ENCODE assay signal across 12 cellular contexts in the genomic region with DNA sequence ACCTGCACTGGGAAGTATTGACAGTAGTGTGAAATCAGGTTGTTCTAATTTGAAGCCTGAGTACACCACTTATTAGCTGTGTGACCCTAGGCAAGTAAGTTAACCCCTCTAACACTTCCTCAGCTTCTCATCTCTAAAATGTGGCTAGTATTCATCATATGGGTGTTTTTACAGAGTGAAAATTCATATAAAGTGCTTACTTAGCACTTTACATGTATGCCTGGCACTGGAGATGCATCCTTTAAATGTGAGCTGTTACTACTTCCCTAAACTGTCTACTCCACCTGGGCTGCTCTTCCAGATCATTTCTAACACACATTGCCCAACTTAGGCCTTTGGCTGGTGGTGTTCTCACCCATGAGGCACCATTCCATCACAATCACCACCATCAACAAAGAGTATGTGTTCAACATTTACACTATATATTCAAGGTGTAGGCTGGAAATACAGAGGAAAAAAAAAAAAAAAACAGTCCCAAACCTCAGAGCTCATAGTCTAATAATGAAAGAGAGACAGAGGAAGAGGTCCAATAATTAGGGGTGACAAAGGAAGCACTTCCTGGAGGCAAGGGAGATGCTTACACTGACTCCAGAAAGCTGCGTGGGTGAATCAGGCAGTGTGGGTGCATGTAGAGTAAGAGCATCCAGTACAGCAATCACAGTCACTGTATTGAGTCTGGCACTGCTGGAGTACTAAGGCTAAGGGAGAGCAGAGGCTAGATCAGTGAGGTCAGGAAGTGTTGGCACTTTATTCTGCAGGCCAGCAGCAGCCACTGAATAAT. TPM values are rescaled to one million over a fixed set of nuclear protein-coding genes. Genes with fewer than 3 reads are reported as not detected.
A peak's percentile ranks its signal among the peaks of the same experiment; 100 is the strongest.
DNase-seq lines count a peak whose midpoint lies in the region; ATAC-seq, FAIRE-seq and TF ChIP-seq lines count a peak whose summit lies in the region.
"Had no signal": no experiment of that assay in that cellular context is flagged by ENCODE, and none has a peak within 500 bp of the region (broad histone marks: within the 10 kb centered on the region; RNA-seq: fewer than 3 reads in every experiment).

No MANE protein-coding gene starts in this region.

- TSS peak; percentile 10 for BruUV-seq in HepG2 (replicated peaks; lab: Mats Ljungman, UMichigan)

- no peak overlapping the region for H2AK5ac ChIP-seq in H1 (ENCODE audit: low read depth, low read length)

- TF ChIP-seq POLR2A in HepG2 (IDR thresholded peaks at IDR 0.05; ENCODE audit: insufficient read depth in 1 of 2, low read depth in 2 of 2, low read length in 2 of 2) = no peak
- TF ChIP-seq POLR2A in right lobe of liver (IDR thresholded peaks at IDR 0.05) = no peak
- TF ChIP-seq POLR2A in H1 (IDR thresholded peaks at IDR 0.05; ENCODE audit: control extremely low read depth in 1 of 2, low read depth in 2 of 2, low read length in 2 of 2) = no peak
- no peak for TF ChIP-seq POLR2A in Peyer's patch (IDR thresholded peaks at IDR 0.05)

- H3K4me2 ChIP-seq in HepG2 (ENCODE audit: low read depth, low read length) (no peak overlapping the region), H1 (ENCODE audit: insufficient read depth in 1 of 2, low read depth in 2 of 2, low read length in 2 of 2) (no peak overlapping the region)
- H3K4me2 ChIP-seq: smooth muscle cell had no signal

- no peak overlapping the region for H2BK15ac ChIP-seq in H1 (ENCODE audit: low read length)

- FAIRE-seq in HepG2 (lab: Jason Lieb, UNC) (no peak), H1 (lab: Jason Lieb, UNC) (no peak)
- FAIRE-seq: colon had no signal

- no peaks in the 10 kb centered on the region for H3K27me3 Mint-ChIP-seq in T-helper 1 cell treated with Interleukin-12 subunit alpha and Interleukin-12 subunit beta and Interleukin-4 antibody, amounts not matched to agents 30 μg/mL and 1 μg/mL, for 36 hours (ENCODE audit: low read depth)
- H3K27me3 Mint-ChIP-seq in type B pancreatic cell = peaks cover 3% of the 10 kb centered on the region

- H2AFZ ChIP-seq in HepG2 (ENCODE audit: low read length) = no peak overlapping the region
- no peak overlapping the region for H2AFZ ChIP-seq in H1 (ENCODE audit: low read length)

- no peak for TF ChIP-seq RAD21 in HepG2 (CRISPR knock-in tag; IDR thresholded peaks at IDR 0.05)
- no peak for TF ChIP-seq RAD21 in H1 (IDR thresholded peaks at IDR 0.05 in 1 of 2, conservative IDR thresholded peaks at IDR 0.05 in 1 of 2; ENCODE audit: low read depth in 2 of 2, low read length in 2 of 2)

- no peak overlapping the region for H4K8ac ChIP-seq in H1 (ENCODE audit: extremely low read depth, insufficient read depth, low read length)

- H4K20me1 ChIP-seq in HepG2 (ENCODE audit: insufficient read depth, low read length) = peaks cover 10% of the 10 kb centered on the region; the same call in 1 of the 2 replicates
- peaks cover 3 to 14% of the 10 kb centered on the region in 2 experiments for H4K20me1 ChIP-seq in H1 (replicated peaks in 1 of 2; ENCODE audit: control insufficient read depth in 1 of 2, insufficient read depth in 2 of 2, low read length in 2 of 2)

- H3K36me3 ChIP-seq in HepG2 (replicated peaks in 1 of 2; ENCODE audit: control insufficient read depth in 1 of 2, insufficient read depth in 2 of 2, low read length in 2 of 2) = 0 out of 5 replicates have a peak, but pooled peaks cover 0 to 5% of the 10 kb centered on the region in 2 experiments
- no peaks in the 10 kb centered on the region for H3K36me3 ChIP-seq in right lobe of liver
- H3K36me3 ChIP-seq in H1 (ENCODE audit: control insufficient read depth in 2 of 4, insufficient read depth in 4 of 4, low read length in 3 of 4) = no peaks in the 10 kb centered on the region; a peak in 1 of 8 replicates
- no peaks in the 10 kb centered on the region for H3K36me3 ChIP-seq in Peyer's patch

- in situ Hi-C loops in HepG2 (cut with HindIII; ENCODE audit: extremely low pct_ligation_motif_present, low pct_unique_long_range_greater_than_20kb) = no loop called here

- H3K27ac Mint-ChIP-seq in T-helper 1 cell treated with Interleukin-12 subunit alpha and Interleukin-12 subunit beta and Interleukin-4 antibody, amounts not matched to agents 30 μg/mL and 1 μg/mL, for 36 hours = peak overlapping the region; percentile 43
- H3K27ac Mint-ChIP-seq in type B pancreatic cell = no peak overlapping the region

- H3K4me1 Mint-ChIP-seq in T-helper 1 cell treated with Interleukin-12 subunit alpha and Interleukin-12 subunit beta and Interleukin-4 antibody, amounts not matched to agents 30 μg/mL and 1 μg/mL, for 36 hours (ENCODE audit: low read depth) = peaks cover 38% of the 10 kb centered on the region
- peaks cover 20% of the 10 kb centered on the region for H3K4me1 Mint-ChIP-seq in type B pancreatic cell (ENCODE audit: unreplicated experiment)

- no peak overlapping the region for H3K18ac ChIP-seq in H1 (ENCODE audit: extremely low read depth, low read length)

- no peaks in the 10 kb centered on the region for H3K9me3 ChIP-seq in HepG2 (ENCODE audit: low read length)
- no peaks in the 10 kb centered on the region for H3K9me3 ChIP-seq in right lobe of liver
- no peaks in the 10 kb centered on the region for H3K9me3 ChIP-seq in H1 (ENCODE audit: insufficient read depth in 2 of 2, low read depth in 1 of 2, low read length in 1 of 2)
- H3K9me3 ChIP-seq in Peyer's patch = no peaks in the 10 kb centered on the region
- H3K9me3 ChIP-seq: BE2C had no signal

- no peak for ATAC-seq in HepG2
- no peak for ATAC-seq in right lobe of liver
- no peak for ATAC-seq in GM18873 (IDR thresholded peaks at IDR 0.05; ENCODE audit: low FRiP score, unreplicated experiment)

- no peak overlapping the region for H3K9ac ChIP-seq in HepG2 (ENCODE audit: insufficient read depth, low read depth, low read length)
- H3K9ac ChIP-seq in H1 (replicated peaks in 1 of 4; ENCODE audit: extremely low read depth in 1 of 4, low read depth in 3 of 4, low read length in 3 of 4) = no peak overlapping the region

- H4K5ac ChIP-seq in H1 (ENCODE audit: insufficient read length, low read depth, low read length) = no peak overlapping the region

- peak overlapping the region; percentile 19 for H3K4me3 Mint-ChIP-seq in T-helper 1 cell treated with Interleukin-12 subunit alpha and Interleukin-12 subunit beta and Interleukin-4 antibody, amounts not matched to agents 30 μg/mL and 1 μg/mL, for 36 hours
- peak overlapping the region; percentile 64 for H3K4me3 Mint-ChIP-seq in type B pancreatic cell

- H4K91ac ChIP-seq in H1 (replicated peaks; ENCODE audit: insufficient read length, low read length) = no peak overlapping the region

- H3K79me1 ChIP-seq in H1 (ENCODE audit: low read depth, low read length) = 0 out of 2 replicates have a peak, but pooled peaks cover 4% of the 10 kb centered on the region

- no peak overlapping the region for H2BK120ac ChIP-seq in H1 (replicated peaks; ENCODE audit: low read depth, low read length)

- POLR2A ChIA-PET in HepG2 (lab: Yijun Ruan, JAX) (interaction anchor here (0.7 to 1.0 kb wide), 3 partner anchors 11 to 70 kb away, joined by 3 read pairs; partner anchors contain the start of gene IER5), H1 (lab: Charles Lee; ENCODE audit: partially characterized antibody) (interaction anchor here (0.8 to 1.1 kb wide), 2 partner anchors 9 to 43 kb away, joined by 3 read pairs; no protein-coding TSS in a partner anchor)

- intact Hi-C loops in HepG2 (cut with micrococcal nuclease; ENCODE audit: unreplicated experiment) (no loop called here), right lobe of liver (cut with DNase I) (no loop called here)

- H3K4me3 ChIP-seq in HepG2 (replicated peaks in 1 of 3; ENCODE audit: insufficient read depth in 1 of 3, low read depth in 2 of 3, low read length in 3 of 3) (no peak overlapping the region), right lobe of liver (no peak overlapping the region), H1 (ENCODE audit: extremely low read depth in 1 of 4, insufficient read depth in 2 of 4, low read depth in 3 of 4, low read length in 4 of 4) (no peak overlapping the region), Peyer's patch (no peak overlapping the region)
- H3K4me3 ChIP-seq: smooth muscle cell had no signal

- H3K9me3 Mint-ChIP-seq in T-helper 1 cell treated with Interleukin-12 subunit alpha and Interleukin-12 subunit beta and Interleukin-4 antibody, amounts not matched to agents 30 μg/mL and 1 μg/mL, for 36 hours = no peaks in the 10 kb centered on the region
- no peaks in the 10 kb centered on the region for H3K9me3 Mint-ChIP-seq in type B pancreatic cell

- peaks cover 57% of the 10 kb centered on the region for H3K4me1 ChIP-seq in HepG2 (ENCODE audit: insufficient read depth, low read length)
- H3K4me1 ChIP-seq in right lobe of liver = peaks cover 0 to 13% (median 3%) of the 10 kb centered on the region in 4 donors
- peaks cover 0 to 4% (median 3%) of the 10 kb centered on the region in 4 experiments; a peak in 3 of 7 replicates for H3K4me1 ChIP-seq in H1 (replicated peaks in 1 of 4; ENCODE audit: control insufficient read depth in 3 of 4, insufficient read depth in 4 of 4, low read length in 3 of 4)
- peaks cover 0 to 31% (median 6%) of the 10 kb centered on the region in 4 donors for H3K4me1 ChIP-seq in Peyer's patch
- H3K4me1 ChIP-seq: BE2C had no signal

- no peak for DNase-seq in HepG2 (ENCODE audit: low spot score)
- DNase-seq in right lobe of liver = no peak
- DNase-seq in H1 (ENCODE audit: low read depth in 1 of 2, low spot score in 2 of 2) = no peak
- DNase-seq in type B pancreatic cell (ENCODE audit: extremely low spot score, unreplicated experiment) = no peak
- no peak for DNase-seq in Peyer's patch
- no peak for DNase-seq in COR-L47 (lab: John Stamatoyannopoulos, UW)
- DNase-seq: activated effector memory CD4-positive, alpha-beta T cell treated with Interleukin-2 at 50 U/mL for 16 hours; BE2C had no signal

- H3K56ac ChIP-seq in H1 (replicated peaks; ENCODE audit: insufficient read length, low read depth, low read length) = no peak overlapping the region

- WGBS in HepG2 (ENCODE audit: low lambda C conversion rate) = 59% methylated on average over 1 of the region's 1 CpG
- 25% methylated on average over 1 of the region's 1 CpG for WGBS in right lobe of liver (ENCODE audit: insufficient coverage, low coverage, low lambda C conversion rate, missing lambda C conversion rate)
- WGBS in H1 (ENCODE audit: extremely low coverage in 1 of 2, insufficient coverage in 1 of 2, insufficient read length in 1 of 2, insufficient replicate concordance in 2 of 2, low coverage in 1 of 2, low lambda C conversion rate in 2 of 2, missing lambda C conversion rate in 1 of 2), 2 experiments = 0% methylated on average over 1 of the region's 1 CpG; no CpG with 5 or more reads in 1 of the 2 experiments

- CTCF ChIA-PET in HepG2 (lab: Yijun Ruan, JAX; ENCODE audit: low intra/inter-chr PET ratio, low total read pairs) (no interaction called here), H1 (lab: Charles Lee; ENCODE audit: partially characterized antibody) (interaction anchor here (1.3 to 1.7 kb wide), 4 partner anchors 17 to 149 kb away, joined by 3 to 5 read pairs (median 3); no protein-coding TSS in a partner anchor)

- no peak overlapping the region for H2BK5ac ChIP-seq in H1 (ENCODE audit: low read depth, low read length)

- H3K27me3 ChIP-seq in HepG2 (ENCODE audit: control insufficient read depth in 1 of 2, insufficient read depth in 2 of 2, low read length in 2 of 2) (no peaks in the 10 kb centered on the region; a peak in 1 of 5 replicates), right lobe of liver (no peaks in the 10 kb centered on the region), H1 (replicated peaks in 1 of 4; ENCODE audit: control insufficient read depth in 3 of 4, extremely low read depth in 1 of 4, insufficient read depth in 3 of 4, low read length in 3 of 4) (no peaks in the 10 kb centered on the region), Peyer's patch (no peaks in the 10 kb centered on the region)
- H3K27me3 ChIP-seq: BE2C had no signal

- H3K23ac ChIP-seq in H1 (ENCODE audit: insufficient read length) = no peak overlapping the region

- H2BK12ac ChIP-seq in H1 (ENCODE audit: low read depth, low read length) = no peak overlapping the region

- no peak overlapping the region for H3K4ac ChIP-seq in H1 (replicated peaks; ENCODE audit: insufficient read length, low read depth, low read length)

- no peak overlapping the region for H2BK20ac ChIP-seq in H1 (ENCODE audit: low read length)

- TF ChIP-seq EP300 in HepG2 (IDR thresholded peaks at IDR 0.05; ENCODE audit: low read depth in 2 of 2, low read length in 2 of 2) (no peak), HepG2 (CRISPR knock-in tag; IDR thresholded peaks at IDR 0.05; ENCODE audit: borderline replicate concordance) (no peak), H1 (IDR thresholded peaks at IDR 0.05; ENCODE audit: borderline replicate concordance in 1 of 2, low read depth in 2 of 2, low read length in 2 of 2) (no peak)

- TF ChIP-seq CTCF in HepG2 (CRISPR knock-in tag; IDR thresholded peaks at IDR 0.05) (no peak), right lobe of liver (IDR thresholded peaks at IDR 0.05) (no peak), H1 (IDR thresholded peaks at IDR 0.05; ENCODE audit: control extremely low read depth in 1 of 3, insufficient read depth in 1 of 3, low read depth in 1 of 3, low read length in 3 of 3) (no peak), type B pancreatic cell (conservative IDR thresholded peaks at IDR 0.05) (no peak), Peyer's patch (IDR thresholded peaks at IDR 0.05) (no peak)

- H3K27ac ChIP-seq in HepG2 (ENCODE audit: extremely low read length, insufficient read depth, low read length) (no peak overlapping the region), right lobe of liver (no peak overlapping the region), H1 (ENCODE audit: low read depth, low read length) (no peak overlapping the region), Peyer's patch (no peak overlapping the region)

- 0 out of 2 replicates have a peak, but pooled peaks cover 5% of the 10 kb centered on the region for H3K23me2 ChIP-seq in H1 (ENCODE audit: low read depth, low read length)

- H3K36me3 Mint-ChIP-seq in T-helper 1 cell treated with Interleukin-12 subunit alpha and Interleukin-12 subunit beta and Interleukin-4 antibody, amounts not matched to agents 30 μg/mL and 1 μg/mL, for 36 hours (ENCODE audit: low read depth) = peaks cover 16% of the 10 kb centered on the region
- H3K36me3 Mint-ChIP-seq in type B pancreatic cell = peaks cover 7% of the 10 kb centered on the region

- no peak overlapping the region for H3K14ac ChIP-seq in H1 (ENCODE audit: insufficient read length)

- H3K79me2 ChIP-seq in HepG2 (ENCODE audit: insufficient read depth, low read length) (peaks cover 68% of the 10 kb centered on the region), H1 (ENCODE audit: control insufficient read depth in 1 of 2, insufficient read depth in 2 of 2, low read length in 2 of 2) (peaks cover 26 to 77% of the 10 kb centered on the region in 2 experiments)

RNA-seq across cellular contexts. Expression of gene STX6, which starts 3.6 kb away (rescaled TPM):
- total RNA-seq in HepG2 (2016; rRNA removed; fragmentation: Illumina TruSeq; extraction: Trizol) (15.0 and 18.3 TPM in 2 replicates), right lobe of liver (1 to 10 TPM; 2.8 to 6.9 (median 5.0) TPM), type B pancreatic cell (ENCODE audit: low replicate concordance) (18.4 and 20.5 TPM in 2 replicates), Peyer's patch (10 to 100 TPM; 15.4 to 21.2 (median 17.3) TPM)
- 6.2 and 6.8 TPM in 2 replicates for total RNA-seq in HepG2 (2016; cell fraction: cytosol; rRNA removed; fragmentation: Illumina TruSeq; extraction: Trizol; ENCODE audit: low read depth)
- total RNA-seq in HepG2 (2016; cell fraction: insoluble cytoplasmic fraction; rRNA removed; fragmentation: Illumina TruSeq; extraction: Trizol) = 14.9 and 17.4 TPM in 2 replicates
- 8.4 and 9.3 TPM in 2 replicates for total RNA-seq in HepG2 (2016; cell fraction: membrane; rRNA removed; fragmentation: Illumina TruSeq; extraction: Trizol)
- 13.8 and 18.3 TPM in 2 replicates for total RNA-seq in HepG2 (2016; cell fraction: nucleus; rRNA removed; fragmentation: Illumina TruSeq; extraction: Trizol)
- polyA plus RNA-seq in HepG2 (2011; rRNA removed) (10.3 and 10.8 TPM in 2 replicates), H1 (2011; rRNA removed) (13.6 and 14.8 TPM in 2 replicates)
- polyA plus RNA-seq in HepG2 (2011; cell fraction: cytosol; rRNA removed) = 7.7 and 9.5 TPM in 2 replicates
- polyA plus RNA-seq in HepG2 (2011; cell fraction: nucleus; rRNA removed) = 8.6 and 9.4 TPM in 2 replicates
- polyA plus RNA-seq in HepG2 (2012) = 9.4 and 10.8 TPM in 2 replicates
- polyA plus RNA-seq in HepG2 (2016; cell fraction: cytosol; fragmentation: Illumina TruSeq; extraction: Trizol; ENCODE audit: low read depth) = 1.1 and 1.4 TPM in 2 replicates
- polyA plus RNA-seq in HepG2 (2016; cell fraction: insoluble cytoplasmic fraction; fragmentation: Illumina TruSeq; extraction: Trizol; ENCODE audit: low read depth) = 17.0 and 18.4 TPM in 2 replicates
- polyA plus RNA-seq in HepG2 (2016; cell fraction: membrane; fragmentation: Illumina TruSeq; extraction: Trizol; ENCODE audit: low read depth) = 3.7 and 4.0 TPM in 2 replicates
- 12.1 and 14.3 TPM in 2 replicates for polyA plus RNA-seq in HepG2 (2016; cell fraction: nucleus; fragmentation: Illumina TruSeq; extraction: Trizol; ENCODE audit: insufficient read depth, low read depth)
- polyA minus RNA-seq in HepG2 (2011; rRNA and poly(A)+ RNA removed; ENCODE audit: low replicate concordance) = 19.3 and 24.5 TPM in 2 replicates
- polyA minus RNA-seq in HepG2 (2011; cell fraction: cytosol; rRNA and poly(A)+ RNA removed) = 9.0 and 10.3 TPM in 2 replicates
- 27.7 and 29.1 TPM in 2 replicates for polyA minus RNA-seq in HepG2 (2011; cell fraction: nucleus; rRNA and poly(A)+ RNA removed)
- 33.3 and 35.4 TPM in 2 replicates for total RNA-seq in H1 (2021; fragmentation: NEBNext Ultra II Directional; extraction: Animal tissue kit (Norgen Biotek cat#: 25700))
- polyA plus RNA-seq in H1 (2011; cell fraction: cytosol; rRNA removed) = 18.9 TPM
- 12.6 TPM for polyA plus RNA-seq in H1 (2011; cell fraction: nucleus; rRNA removed)
- 19.8 to 22.5 TPM (median 20.3 TPM) in 4 replicates for polyA plus RNA-seq in H1 (2012, experiment 1 of 2)
- 5.8 TPM for polyA plus RNA-seq in H1 (2012, experiment 2 of 2)
- polyA plus RNA-seq in H1 (2013, experiment 1 of 2) = 15.7 TPM
- 16.9 TPM for polyA plus RNA-seq in H1 (2013, experiment 2 of 2)
- 37.5 and 39.1 TPM in 2 replicates for polyA minus RNA-seq in H1 (2011; rRNA and poly(A)+ RNA removed)
- 18.1 TPM for polyA minus RNA-seq in H1 (2011; cell fraction: cytosol; rRNA and poly(A)+ RNA removed)
- 32.9 TPM for polyA minus RNA-seq in H1 (2011; cell fraction: nucleus; rRNA and poly(A)+ RNA removed)

RNA-seq across cellular contexts. Expression of gene MR1, which starts 14.7 kb away (rescaled TPM):
- 6.6 and 10.4 TPM in 2 replicates for total RNA-seq in HepG2 (2016; rRNA removed; fragmentation: Illumina TruSeq; extraction: Trizol)
- total RNA-seq in HepG2 (2016; cell fraction: cytosol; rRNA removed; fragmentation: Illumina TruSeq; extraction: Trizol; ENCODE audit: low read depth) = 0.79 and 0.91 TPM in 2 replicates
- 8.2 and 11.7 TPM in 2 replicates for total RNA-seq in HepG2 (2016; cell fraction: insoluble cytoplasmic fraction; rRNA removed; fragmentation: Illumina TruSeq; extraction: Trizol)
- total RNA-seq in HepG2 (2016; cell fraction: membrane; rRNA removed; fragmentation: Illumina TruSeq; extraction: Trizol) = 3.1 and 3.4 TPM in 2 replicates
- total RNA-seq in HepG2 (2016; cell fraction: nucleus; rRNA removed; fragmentation: Illumina TruSeq; extraction: Trizol) = 8.7 and 10.3 TPM in 2 replicates
- polyA plus RNA-seq in HepG2 (2011; rRNA removed) = 7.7 and 11.4 TPM in 2 replicates
- polyA plus RNA-seq in HepG2 (2011; cell fraction: cytosol; rRNA removed) = 5.9 and 9.6 TPM in 2 replicates
- polyA plus RNA-seq in HepG2 (2011; cell fraction: nucleus; rRNA removed) = 3.1 and 3.5 TPM in 2 replicates
- 6.1 and 6.7 TPM in 2 replicates for polyA plus RNA-seq in HepG2 (2012)
- polyA plus RNA-seq in HepG2 (2016; cell fraction: cytosol; fragmentation: Illumina TruSeq; extraction: Trizol; ENCODE audit: low read depth) = 0.89 and 1.2 TPM in 2 replicates
- polyA plus RNA-seq in HepG2 (2016; cell fraction: insoluble cytoplasmic fraction; fragmentation: Illumina TruSeq; extraction: Trizol; ENCODE audit: low read depth) = 9.1 and 9.3 TPM in 2 replicates
- 2.4 and 3.2 TPM in 2 replicates for polyA plus RNA-seq in HepG2 (2016; cell fraction: membrane; fragmentation: Illumina TruSeq; extraction: Trizol; ENCODE audit: low read depth)
- polyA plus RNA-seq in HepG2 (2016; cell fraction: nucleus; fragmentation: Illumina TruSeq; extraction: Trizol; ENCODE audit: insufficient read depth, low read depth) = 14.0 and 15.8 TPM in 2 replicates
- 9.4 and 15.8 TPM in 2 replicates for polyA minus RNA-seq in HepG2 (2011; rRNA and poly(A)+ RNA removed; ENCODE audit: low replicate concordance)
- polyA minus RNA-seq in HepG2 (2011; cell fraction: cytosol; rRNA and poly(A)+ RNA removed) = 5.4 and 6.8 TPM in 2 replicates
- polyA minus RNA-seq in HepG2 (2011; cell fraction: nucleus; rRNA and poly(A)+ RNA removed) = 4.5 and 7.8 TPM in 2 replicates
- total RNA-seq in right lobe of liver = 10 to 100 TPM in 1 of 6 experiments, 1 to 10 TPM in 5; 5.6 to 11.6 (median 6.6) TPM
- total RNA-seq in H1 (2021; fragmentation: NEBNext Ultra II Directional; extraction: Animal tissue kit (Norgen Biotek cat#: 25700)) = 0.19 TPM in 1 of 2 replicates, not detected in the other
- polyA plus RNA-seq in H1 (2011; rRNA removed) = 0.09 and 0.14 TPM in 2 replicates
- polyA plus RNA-seq in H1 (2011; cell fraction: cytosol; rRNA removed) = 0.19 TPM
- 0.04 TPM for polyA plus RNA-seq in H1 (2011; cell fraction: nucleus; rRNA removed)
- polyA plus RNA-seq in H1 (2012, experiment 1 of 2) = 0.07 to 0.41 TPM in 2 of 4 replicates, not detected in the others
- polyA plus RNA-seq in H1 (2012, experiment 2 of 2) = not detected
- polyA plus RNA-seq in H1 (2013, experiment 1 of 2) = 0.10 TPM
- 0.11 TPM for polyA plus RNA-seq in H1 (2013, experiment 2 of 2)
- 0.13 and 0.22 TPM in 2 replicates for polyA minus RNA-seq in H1 (2011; rRNA and poly(A)+ RNA removed)
- not detected for polyA minus RNA-seq in H1 (2011; cell fraction: cytosol; rRNA and poly(A)+ RNA removed)
- polyA minus RNA-seq in H1 (2011; cell fraction: nucleus; rRNA and poly(A)+ RNA removed) = 0.40 TPM
- total RNA-seq in type B pancreatic cell (ENCODE audit: low replicate concordance) = 0.62 and 0.99 TPM in 2 replicates
- 1 to 10 TPM; 4.0 to 9.7 (median 6.0) TPM for total RNA-seq in Peyer's patch

Comparison
In these comparisons a context has a peak if more than half of its experiments do, and no peak if none do; other contexts are left out.
1. Of the 41 proteins assayed by ChIP-seq in both HepG2 and H1: peak only in HepG2: none; only in H1: none; in both: MAFK; in neither: 40.